22 cellular contexts compared by ENCODE assay signal in the genomic region with DNA sequence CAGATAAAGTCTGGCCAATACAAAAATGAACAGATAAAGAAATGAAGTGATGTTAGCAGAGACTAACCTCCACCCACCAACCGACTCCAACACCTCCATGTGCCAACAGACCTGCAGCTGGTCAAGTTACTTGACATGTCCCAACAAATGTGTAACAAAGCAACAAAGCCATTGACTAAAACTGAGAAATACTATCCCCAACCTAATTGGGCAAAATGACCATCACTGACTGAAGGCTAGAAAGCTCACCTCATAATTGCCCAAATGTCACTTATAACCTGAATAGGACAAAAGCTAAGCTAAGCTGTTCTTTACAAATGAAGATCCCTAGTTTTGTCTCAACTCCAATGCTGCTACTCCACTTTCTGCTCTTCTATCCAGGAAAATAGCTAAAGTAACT. TPM values are rescaled to one million over a fixed set of nuclear protein-coding genes. Genes with fewer than 3 reads are reported as not detected.
DNase-seq lines count a peak whose midpoint lies in the region; ATAC-seq, FAIRE-seq and TF ChIP-seq lines count a peak whose summit lies in the region.
"Had no signal": no experiment of that assay in that cellular context is flagged by ENCODE, and none has a peak within 500 bp of the region (broad histone marks: within the 10 kb centered on the region; RNA-seq: fewer than 3 reads in every experiment).

No MANE protein-coding gene starts in this region.

- H3K4me3 Mint-ChIP-seq in MCF 10A (ENCODE audit: unreplicated experiment), result no peak overlapping the region
- peak overlapping the region; percentile 10 for H3K4me3 Mint-ChIP-seq in activated T-helper 17 cell treated with anti-CD3 and anti-CD28 coated beads, Interleukin-2, amount 50 U/mL, for 72 hours
- no peak overlapping the region for H3K4me3 Mint-ChIP-seq in mesothelial cell of epicardium
- H3K4me3 Mint-ChIP-seq: IgD-negative memory B cell had no signal

- no peaks in the 10 kb centered on the region for H3K27me3 Mint-ChIP-seq in MCF 10A (ENCODE audit: insufficient read depth, unreplicated experiment)
- no peaks in the 10 kb centered on the region for H3K27me3 Mint-ChIP-seq in activated T-helper 17 cell treated with anti-CD3 and anti-CD28 coated beads, Interleukin-2, amount 50 U/mL, for 72 hours
- H3K27me3 Mint-ChIP-seq in mesothelial cell of epicardium (ENCODE audit: low read depth), result no peaks in the 10 kb centered on the region
- H3K27me3 Mint-ChIP-seq: IgD-negative memory B cell had no signal

- no peak for ATAC-seq in activated T-helper 17 cell treated with anti-CD3 and anti-CD28 coated beads, Interleukin-2, amount 50 U/mL, for 72 hours (replicated peaks)
- ATAC-seq in pancreas (no peak), HG02588 (IDR thresholded peaks at IDR 0.05; ENCODE audit: unreplicated experiment) (no peak)
- ATAC-seq: Right ventricle myocardium inferior had no signal

- H3K36me3 Mint-ChIP-seq in MCF 10A (ENCODE audit: insufficient read depth, unreplicated experiment) (peaks cover 48% of the 10 kb centered on the region), mesothelial cell of epicardium (peaks cover 8% of the 10 kb centered on the region)
- peaks cover 64% of the 10 kb centered on the region for H3K36me3 Mint-ChIP-seq in activated T-helper 17 cell treated with anti-CD3 and anti-CD28 coated beads, Interleukin-2, amount 50 U/mL, for 72 hours (ENCODE audit: low read depth)

- intact Hi-C loops in MCF 10A (cut with micrococcal nuclease), result no loop called here
- intact Hi-C loops in breast epithelium (cut with DNase I; ENCODE audit: low total_unique reads), result no loop called here
- intact Hi-C loops in pancreas (cut with DNase I), result no loop called here

- WGBS in pancreas, 2 donors, result 89 to 90% methylated on average over 1 of the region's 1 CpG

- peak overlapping the region; percentile 47 for H3K27ac Mint-ChIP-seq in MCF 10A (ENCODE audit: low read depth, unreplicated experiment)
- peak overlapping the region; percentile 36 for H3K27ac Mint-ChIP-seq in activated T-helper 17 cell treated with anti-CD3 and anti-CD28 coated beads, Interleukin-2, amount 50 U/mL, for 72 hours
- H3K27ac Mint-ChIP-seq in mesothelial cell of epicardium, result peak overlapping the region; percentile 51

- TF ChIP-seq POLR2A in breast epithelium (IDR thresholded peaks at IDR 0.05), result no peak

- no peak for TF ChIP-seq CTCF in MCF 10A (IDR thresholded peaks at IDR 0.05; ENCODE audit: unreplicated experiment)
- TF ChIP-seq CTCF in breast epithelium (IDR thresholded peaks at IDR 0.05), result no peak
- TF ChIP-seq CTCF in mesothelial cell of epicardium (IDR thresholded peaks at IDR 0.05; ENCODE audit: unreplicated experiment), result no peak
- TF ChIP-seq CTCF in pancreas (IDR thresholded peaks at IDR 0.05), result no peak

- H3K4me1 ChIP-seq in breast epithelium (peaks cover 0 to 1% of the 10 kb centered on the region in 2 donors), pancreas (peaks cover 0 to 16% (median 0%) of the 10 kb centered on the region in 3 donors)

- H3K9me3 ChIP-seq in breast epithelium, result no peaks in the 10 kb centered on the region
- no peaks in the 10 kb centered on the region for H3K9me3 ChIP-seq in pancreas

- BruUV-seq in MCF 10A (replicated peaks; lab: Mats Ljungman, UMichigan), result no TSS peak

- H3K36me3 ChIP-seq in breast epithelium, result no peaks in the 10 kb centered on the region
- H3K36me3 ChIP-seq in pancreas, result no peaks in the 10 kb centered on the region

- H3K27ac ChIP-seq in breast epithelium (no peak overlapping the region), pancreas (no peak overlapping the region)
- H3K27ac ChIP-seq: C4-2B had no signal

- no peak for FAIRE-seq in pancreas (lab: Jason Lieb, UNC)
- FAIRE-seq: RCC 7860 had no signal

- H3K9me3 Mint-ChIP-seq in MCF 10A (ENCODE audit: unreplicated experiment) (no peaks in the 10 kb centered on the region), mesothelial cell of epicardium (peaks cover 3% of the 10 kb centered on the region)
- H3K9me3 Mint-ChIP-seq in activated T-helper 17 cell treated with anti-CD3 and anti-CD28 coated beads, Interleukin-2, amount 50 U/mL, for 72 hours, result no peaks in the 10 kb centered on the region
- H3K9me3 Mint-ChIP-seq: IgD-negative memory B cell had no signal

- CTCF ChIA-PET in MCF 10A (lab: Yijun Ruan, JAX), result interaction anchor here (0.6 to 1.2 kb wide), 8 partner anchors 12 to 1997 kb away, joined by 3 to 6 read pairs (median 3); no protein-coding TSS in a partner anchor

- H3K27me3 ChIP-seq in breast epithelium, result no peaks in the 10 kb centered on the region
- no peaks in the 10 kb centered on the region for H3K27me3 ChIP-seq in pancreas

- H3K4me1 Mint-ChIP-seq in MCF 10A (ENCODE audit: insufficient read depth, unreplicated experiment) (peaks cover 45% of the 10 kb centered on the region), mesothelial cell of epicardium (peaks cover 40% of the 10 kb centered on the region)
- H3K4me1 Mint-ChIP-seq in activated T-helper 17 cell treated with anti-CD3 and anti-CD28 coated beads, Interleukin-2, amount 50 U/mL, for 72 hours, result peaks cover 19% of the 10 kb centered on the region

- H3K4me3 ChIP-seq in breast epithelium (no peak overlapping the region), pancreas (no peak overlapping the region)

- POLR2A ChIA-PET in MCF 10A (lab: Yijun Ruan, JAX), result interaction anchor here (0.6 to 2.1 kb wide), 7 partner anchors 10 to 452 kb away, joined by 3 to 25 read pairs (median 3); partner anchors contain the start of genes PCAT6 and PPP1R12B

- DNase-seq in MCF 10A (ENCODE audit: unreplicated experiment) (no peak), breast epithelium (ENCODE audit: low spot score in 2 of 2) (no peak), mesothelial cell of epicardium (ENCODE audit: low spot score in 2 of 2, unreplicated experiment in 2 of 2) (no peak), pancreas (no peak), anterior cingulate cortex (lab: John Stamatoyannopoulos, UW) (no peak)
- DNase-seq: DMS79; H7; Karpas-422; MM.1S; NCI-H1092; NCI-H1436 treated with DMSO at 0.1 percent for 48 hours; NCI-H2029; NCI-H2171; NCI-H446; NCI-H69; NK-92 treated with Interleukin-12 subunit alpha and Interleukin-12 subunit beta, amount 100 ng/mL, for 24 hours had no signal

RNA-seq across cellular contexts. Expression of gene KDM5B, which starts 7.5 kb away (rescaled TPM):
- total RNA-seq in MCF 10A (2022) (180 and 203 TPM in 2 replicates), breast epithelium (100 to 1,000 TPM in 1 of 3 donors, 10 to 100 TPM in 2; 37.6 to 122 (median 87.5) TPM), mesothelial cell of epicardium (230 to 265 TPM (median 260 TPM) in 3 replicates), pancreas (10 to 100 TPM; 18.2 to 47.0 (median 25.1) TPM)
- 100 to 1,000 TPM; 124 to 176 TPM for total RNA-seq in activated T-helper 17 cell treated with anti-CD3 and anti-CD28 coated beads, Interleukin-2, amount 50 U/mL, for 72 hours
- 10 to 100 TPM in 1 of 2 donors, 1 to 10 TPM in 1; 7.3 to 10.5 TPM for polyA plus RNA-seq in pancreas

RNA-seq across cellular contexts. Expression of gene PCAT6, which starts 10.0 kb away (rescaled TPM):
- total RNA-seq in MCF 10A (2022), result 3.2 and 5.4 TPM in 2 replicates
- total RNA-seq in breast epithelium, result 1 to 10 TPM in 1 of 3 donors, not detected in 2; 1.8 TPM
- total RNA-seq in activated T-helper 17 cell treated with anti-CD3 and anti-CD28 coated beads, Interleukin-2, amount 50 U/mL, for 72 hours, result 1 to 10 TPM; 1.8 to 4.0 TPM
- 9.9 to 10.6 TPM (median 9.9 TPM) in 3 replicates for total RNA-seq in mesothelial cell of epicardium
- total RNA-seq in pancreas, result 1 to 10 TPM in 1 of 6 donors, under 1 TPM in 5; 0.31 to 1.2 (median 0.66) TPM
- 1 to 10 TPM; 1.7 to 2.5 TPM for polyA plus RNA-seq in pancreas
